9 cellular contexts compared by ENCODE assay signal in genomic region chr7:111855161-111855841, GRCh38.
DNase-seq lines count a peak whose midpoint lies in the region; ATAC-seq, FAIRE-seq and TF ChIP-seq lines count a peak whose summit lies in the region.
"Had no signal": no experiment of that assay in that cellular context is flagged by ENCODE, and none has a peak within 500 bp of the region (broad histone marks: within the 10 kb centered on the region; RNA-seq: fewer than 3 reads in every experiment).

No MANE protein-coding gene starts in this region.

- RAD21 ChIA-PET in GM12878 (lab: Charles Lee; ENCODE audit: unreplicated experiment), result interaction anchor here (1.1 to 2.6 kb wide), 3 partner anchors 20 to 122 kb away, joined by 3 to 18 read pairs (median 4); no protein-coding TSS in a partner anchor

- H3K9ac ChIP-seq in GM12878 (ENCODE audit: control insufficient read depth, insufficient read depth, low read length), result no peak overlapping the region

- H3K36me3 ChIP-seq in GM12878 (ENCODE audit: control insufficient read depth in 2 of 2, insufficient read depth in 2 of 2, low read length in 1 of 2), result no peaks in the 10 kb centered on the region
- no peaks in the 10 kb centered on the region for H3K36me3 ChIP-seq in Peyer's patch

- H3K27ac ChIP-seq in GM12878 (ENCODE audit: control insufficient read depth, insufficient read depth) (no peak overlapping the region), Peyer's patch (no peak overlapping the region)
- H3K27ac ChIP-seq: epithelial cell of prostate had no signal

- in situ Hi-C loops in GM12878 (cut with MboI), result no loop called here

- TF ChIP-seq EP300 in GM12878 (IDR thresholded peaks at IDR 0.05; ENCODE audit: borderline replicate concordance in 1 of 2, control insufficient read depth in 1 of 2, low read depth in 2 of 2, low read length in 2 of 2), result no peak

- DNase-seq in Right ventricle myocardium inferior (ENCODE audit: missing footprints), result no peak
- no peak for DNase-seq in cardiac septum (ENCODE audit: low spot score)
- peak; percentile 56 for DNase-seq in HEK293T (ENCODE audit: extremely low spot score)
- DNase-seq in NCI-H1694 treated with DMSO at 0.1 percent for 48 hours (lab: John Stamatoyannopoulos, UW), result peak; percentile 16
- DNase-seq in GM12878 (ENCODE audit: low read depth, low spot score), result peak; percentile 2
- DNase-seq in kidney glomerular epithelial cell (lab: John Stamatoyannopoulos, UW), result peak; percentile 63
- DNase-seq in DMS153 (lab: John Stamatoyannopoulos, UW), result no peak
- DNase-seq in Peyer's patch, result no peak

- no peak overlapping the region for H3K4me2 ChIP-seq in GM12878 (ENCODE audit: control insufficient read depth, insufficient read depth)

- no peaks in the 10 kb centered on the region for H3K9me3 ChIP-seq in GM12878 (replicated peaks; ENCODE audit: control insufficient read depth, insufficient read depth, low read length)
- H3K9me3 ChIP-seq in Peyer's patch, result peaks cover 0 to 5% (median 0%) of the 10 kb centered on the region in 4 donors

- CTCF ChIA-PET in HEK293T (lab: Yijun Ruan, JAX) (interaction anchor here (0.5 to 1.8 kb wide), 8 partner anchors 8 to 177 kb away, joined by 3 to 10 read pairs (median 3); no protein-coding TSS in a partner anchor), GM12878 (lab: Yijun Ruan, JAX) (interaction anchor here (0.6 to 4.5 kb wide), 16 partner anchors 8 to 827 kb away, joined by 3 to 40 read pairs (median 4); no protein-coding TSS in a partner anchor)

- POLR2A ChIA-PET in HEK293T (lab: Yijun Ruan, JAX), result interaction anchor here (1.0 kb wide), 1 partner anchor 102 kb away, joined by 3 read pairs; no protein-coding TSS in a partner anchor
- POLR2A ChIA-PET in GM12878 (lab: Charles Lee), result interaction anchor here (0.8 kb wide), 1 partner anchor 105 kb away, joined by 4 read pairs; no protein-coding TSS in a partner anchor

- SMC1A ChIA-PET in GM12878 (lab: Charles Lee; ENCODE audit: uncharacterized antibody, unreplicated experiment), result interaction anchor here (0.6 to 1.9 kb wide), 7 partner anchors 13 to 123 kb away, joined by 3 to 7 read pairs (median 4); no protein-coding TSS in a partner anchor

- no peak for FAIRE-seq in GM12878 (lab: Jason Lieb, UNC)

- TF ChIP-seq CTCF in GM12878 (IDR thresholded peaks at IDR 0.05 in 2 of 3, conservative IDR thresholded peaks at IDR 0.05 in 1 of 3; ENCODE audit: control insufficient read depth in 2 of 3, extremely low read depth in 1 of 3, insufficient read depth in 1 of 3, low read depth in 3 of 3, low read length in 3 of 3) (peak; percentile 48 to 54 (median 50); a peak in 5 of 6 replicates), Peyer's patch (IDR thresholded peaks at IDR 0.05) (peak in 3 of 6 experiments; percentile 41 to 46 (median 42))

- intact Hi-C loops in Right ventricle myocardium inferior (cut with DNase I) (loop anchor here (5.0 kb wide), 1 partner anchor 93 kb away; no protein-coding TSS in a partner anchor), cardiac septum (cut with DNase I) (loop anchor here (5.0 kb wide), 1 partner anchor 98 kb away; no protein-coding TSS in a partner anchor), GM12878 (cut with micrococcal nuclease; ENCODE audit: unreplicated experiment) (loop anchor here (1.0 kb wide), 3 partner anchors 92 to 114 kb away; no protein-coding TSS in a partner anchor)

- no peak overlapping the region for H3K4me3 ChIP-seq in GM12878
- no peak overlapping the region for H3K4me3 ChIP-seq in Peyer's patch

- H4K20me1 ChIP-seq in GM12878 (ENCODE audit: control insufficient read depth, insufficient read depth), result no peaks in the 10 kb centered on the region

- whole genome bisulfite sequencing in GM12878 (ENCODE audit: insufficient coverage, insufficient replicate concordance, low lambda C conversion rate, missing lambda C conversion rate), result 25% methylated on average over 4 of the region's 4 CpGs

- H3K4me1 ChIP-seq in GM12878 (ENCODE audit: control insufficient read depth, insufficient read depth, low read length) (no peaks in the 10 kb centered on the region), Peyer's patch (no peaks in the 10 kb centered on the region)

- peak; percentile 36 for TF ChIP-seq RAD21 in GM12878 (IDR thresholded peaks at IDR 0.05; ENCODE audit: insufficient read depth, low read depth, low read length)

- peak; percentile 82 for ATAC-seq in Right ventricle myocardium inferior
- ATAC-seq in GM12878, result peak; percentile 90

- H3K27me3 ChIP-seq in GM12878 (replicated peaks in 1 of 2; ENCODE audit: control insufficient read depth in 2 of 2, insufficient read depth in 2 of 2, low read length in 1 of 2) (no peaks in the 10 kb centered on the region), Peyer's patch (no peaks in the 10 kb centered on the region)

- no peaks in the 10 kb centered on the region for H3K79me2 ChIP-seq in GM12878 (ENCODE audit: control insufficient read depth, insufficient read depth, low read length)

- TF ChIP-seq POLR2A in GM12878 (IDR thresholded peaks at IDR 0.05; ENCODE audit: low read depth, low read length), result no peak
- no peak for TF ChIP-seq POLR2A in Peyer's patch (IDR thresholded peaks at IDR 0.05)

- no TSS peak for BruUV-seq in GM12878 (replicated peaks; lab: Mats Ljungman, UMichigan)

- no peak overlapping the region for H2AFZ ChIP-seq in GM12878 (ENCODE audit: control insufficient read depth, low read depth, low read length)

TF ChIP-seq in HEK293T, 16 proteins besides CTCF, POLR2A, EP300 and RAD21:
- no peak for TF ChIP-seq SUZ12 (IDR thresholded peaks at IDR 0.05)
- TF ChIP-seq FOXM1 (IDR thresholded peaks at IDR 0.05; ENCODE audit: borderline replicate concordance), result no peak
- TF ChIP-seq LEF1 (IDR thresholded peaks at IDR 0.05; ENCODE audit: borderline replicate concordance), result no peak
- TF ChIP-seq L3MBTL2 (conservative IDR thresholded peaks at IDR 0.05), result no peak
- TF ChIP-seq ARNT (IDR thresholded peaks at IDR 0.05), result no peak
- TF ChIP-seq, protein P1, sequence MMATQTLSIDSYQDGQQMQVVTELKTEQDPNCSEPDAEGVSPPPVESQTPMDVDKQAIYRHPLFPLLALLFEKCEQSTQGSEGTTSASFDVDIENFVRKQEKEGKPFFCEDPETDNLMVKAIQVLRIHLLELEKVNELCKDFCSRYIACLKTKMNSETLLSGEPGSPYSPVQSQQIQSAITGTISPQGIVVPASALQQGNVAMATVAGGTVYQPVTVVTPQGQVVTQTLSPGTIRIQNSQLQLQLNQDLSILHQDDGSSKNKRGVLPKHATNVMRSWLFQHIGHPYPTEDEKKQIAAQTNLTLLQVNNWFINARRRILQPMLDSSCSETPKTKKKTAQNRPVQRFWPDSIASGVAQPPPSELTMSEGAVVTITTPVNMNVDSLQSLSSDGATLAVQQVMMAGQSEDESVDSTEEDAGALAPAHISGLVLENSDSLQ (IDR thresholded peaks at IDR 0.05), result no peak
- no peak for TF ChIP-seq BHLHE40 (IDR thresholded peaks at IDR 0.05; ENCODE audit: borderline replicate concordance)
- no peak for TF ChIP-seq FOXK2 (IDR thresholded peaks at IDR 0.05)
- TF ChIP-seq CTBP1 (IDR thresholded peaks at IDR 0.05; ENCODE audit: borderline replicate concordance), result no peak
- TF ChIP-seq TARDBP (IDR thresholded peaks at IDR 0.05), result no peak
- no peak for TF ChIP-seq NFRKB (IDR thresholded peaks at IDR 0.05)
- no peak for TF ChIP-seq FOXA1 (IDR thresholded peaks at IDR 0.05)
- no peak for TF ChIP-seq ELF4 (IDR thresholded peaks at IDR 0.05)
- no peak for TF ChIP-seq SP1 (IDR thresholded peaks at IDR 0.05)
- no peak for TF ChIP-seq ZNF384 (IDR thresholded peaks at IDR 0.05)
- TF ChIP-seq HDGF (IDR thresholded peaks at IDR 0.05; ENCODE audit: borderline replicate concordance), result no peak
TF ChIP-seq in HEK293T: peak in this region for 0.

TF ChIP-seq in GM12878, 131 proteins besides CTCF, POLR2A, EP300 and RAD21:
- TF ChIP-seq BHLHE40 (IDR thresholded peaks at IDR 0.05; ENCODE audit: borderline replicate concordance in 1 of 2, low read depth in 2 of 2, low read length in 1 of 2) (peak; percentile 74 to 78; a peak in 3 of 4 replicates), SMC3 (IDR thresholded peaks at IDR 0.05; ENCODE audit: borderline replicate concordance, low read length) (peak; percentile 17; the same call in 1 of the 2 replicates)
- TF ChIP-seq, protein P2, sequence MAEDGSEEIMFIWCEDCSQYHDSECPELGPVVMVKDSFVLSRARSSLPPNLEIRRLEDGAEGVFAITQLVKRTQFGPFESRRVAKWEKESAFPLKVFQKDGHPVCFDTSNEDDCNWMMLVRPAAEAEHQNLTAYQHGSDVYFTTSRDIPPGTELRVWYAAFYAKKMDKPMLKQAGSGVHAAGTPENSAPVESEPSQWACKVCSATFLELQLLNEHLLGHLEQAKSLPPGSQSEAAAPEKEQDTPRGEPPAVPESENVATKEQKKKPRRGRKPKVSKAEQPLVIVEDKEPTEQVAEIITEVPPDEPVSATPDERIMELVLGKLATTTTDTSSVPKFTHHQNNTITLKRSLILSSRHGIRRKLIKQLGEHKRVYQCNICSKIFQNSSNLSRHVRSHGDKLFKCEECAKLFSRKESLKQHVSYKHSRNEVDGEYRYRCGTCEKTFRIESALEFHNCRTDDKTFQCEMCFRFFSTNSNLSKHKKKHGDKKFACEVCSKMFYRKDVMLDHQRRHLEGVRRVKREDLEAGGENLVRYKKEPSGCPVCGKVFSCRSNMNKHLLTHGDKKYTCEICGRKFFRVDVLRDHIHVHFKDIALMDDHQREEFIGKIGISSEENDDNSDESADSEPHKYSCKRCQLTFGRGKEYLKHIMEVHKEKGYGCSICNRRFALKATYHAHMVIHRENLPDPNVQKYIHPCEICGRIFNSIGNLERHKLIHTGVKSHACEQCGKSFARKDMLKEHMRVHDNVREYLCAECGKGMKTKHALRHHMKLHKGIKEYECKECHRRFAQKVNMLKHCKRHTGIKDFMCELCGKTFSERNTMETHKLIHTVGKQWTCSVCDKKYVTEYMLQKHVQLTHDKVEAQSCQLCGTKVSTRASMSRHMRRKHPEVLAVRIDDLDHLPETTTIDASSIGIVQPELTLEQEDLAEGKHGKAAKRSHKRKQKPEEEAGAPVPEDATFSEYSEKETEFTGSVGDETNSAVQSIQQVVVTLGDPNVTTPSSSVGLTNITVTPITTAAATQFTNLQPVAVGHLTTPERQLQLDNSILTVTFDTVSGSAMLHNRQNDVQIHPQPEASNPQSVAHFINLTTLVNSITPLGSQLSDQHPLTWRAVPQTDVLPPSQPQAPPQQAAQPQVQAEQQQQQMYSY (CRISPR knock-in tag; IDR thresholded peaks at IDR 0.05), result no peak
TF ChIP-seq in GM12878: peak in this region for 2.

Comparison
In these comparisons a context has a peak if more than half of its experiments do, and no peak if none do; other contexts are left out.
1. DNase-seq: peak in HEK293T (single experiment), NCI-H1694 treated with DMSO at 0.1 percent for 48 hours (single experiment), GM12878 (single experiment) and kidney glomerular epithelial cell (single experiment); none in Right ventricle myocardium inferior (single experiment), cardiac septum (single experiment), DMS153 (single experiment) and Peyer's patch (0 of 3).